Comparison of ENCODE assay signal across 31 cellular contexts in genomic region chr12:116626153-116626552, GRCh38.
A peak's percentile ranks its signal among the peaks of the same experiment; 100 is the strongest.
DNase-seq lines count a peak whose midpoint lies in the region; ATAC-seq, FAIRE-seq and TF ChIP-seq lines count a peak whose summit lies in the region.
"Had no signal": no experiment of that assay in that cellular context is flagged by ENCODE, and none has a peak within 500 bp of the region (broad histone marks: within the 10 kb centered on the region; RNA-seq: fewer than 3 reads in every experiment).

No MANE protein-coding gene starts in this region.

- H2AFZ ChIP-seq in K562 (ENCODE audit: low read depth, low read length): peak overlapping the region; percentile 55; the same call in 1 of the 2 replicates

- H3K4me3 ChIP-seq in right cardiac atrium (ENCODE audit: low read length): no peak overlapping the region
- H3K4me3 ChIP-seq in K562: no peak overlapping the region
- no peak overlapping the region for H3K4me3 ChIP-seq in H7 (ENCODE audit: insufficient read depth, low read depth, low read length)
- H3K4me3 ChIP-seq: A549; BLaER1; BLaER1 treated with 17β-estradiol and CSF1 and Interleukin-3, amounts not matched to agents 10 nM and 100 nM had no signal

- H3K9me3 ChIP-seq in right cardiac atrium (ENCODE audit: control insufficient read depth, low read length) (no peaks in the 10 kb centered on the region), K562 (replicated peaks; ENCODE audit: control insufficient read depth, insufficient read depth, low read depth, low read length) (peaks cover 2% of the 10 kb centered on the region)

- DNase-seq in cardiac septum (ENCODE audit: low spot score) (peak; percentile 56), right cardiac atrium (no peak), K562 (ENCODE audit: extremely low read depth in 1 of 4, low spot score in 3 of 4) (peak in 1 of 4 experiments; percentile 33), H7 (no peak)
- DNase-seq: 8988T; ACHN; AML-193; BE2C; C1 segment of cervical spinal cord; Caco-2; Calu3; CD4-positive, alpha-beta memory T cell; CD4-positive, alpha-beta T cell; CD4-positive, CD25-positive, alpha-beta regulatory T cell; CD8-positive, alpha-beta memory T cell; CD8-positive, alpha-beta T cell; COR-L47; DMS 273 treated with DMSO at 0.1 percent for 48 hours; DMS153; DMS53; DMS79; DMS79 treated with DMSO at 0.1 percent for 48 hours; DND-41; EL had no signal

- TF ChIP-seq CTCF in K562 (IDR thresholded peaks at IDR 0.05 in 2 of 3, conservative IDR thresholded peaks at IDR 0.05 in 1 of 3; ENCODE audit: insufficient read depth in 2 of 3, low read depth in 1 of 3, low read length in 3 of 3): no peak

- no peak for ATAC-seq in right cardiac atrium
- ATAC-seq in K562: no peak
- ATAC-seq: A549; CD8-positive, alpha-beta T cell had no signal

- TF ChIP-seq POLR2A in K562 (conservative IDR thresholded peaks at IDR 0.05): no peak

- in situ Hi-C loops in K562 (cut with MboI): no loop called here

- BruUV-seq in K562 (replicated peaks; lab: Mats Ljungman, UMichigan): no TSS peak

- 93% methylated on average over 5 of the region's 5 CpGs for WGBS in right cardiac atrium
- WGBS in K562 (ENCODE audit: insufficient coverage, low coverage, missing lambda C conversion rate): 14% methylated on average over 5 of the region's 5 CpGs

- no peak overlapping the region for H3K4me2 ChIP-seq in K562 (ENCODE audit: insufficient read depth, low read length)
- H3K4me2 ChIP-seq: A549; BLaER1; BLaER1 treated with 17β-estradiol and CSF1 and Interleukin-3, amounts not matched to agents 10 nM and 100 nM had no signal

- no peaks in the 10 kb centered on the region for H3K79me2 ChIP-seq in K562 (ENCODE audit: control insufficient read depth, insufficient read depth, low read length)

- no peaks in the 10 kb centered on the region for H4K20me1 ChIP-seq in K562 (replicated peaks; ENCODE audit: control insufficient read depth, insufficient read depth, low read length)
- H4K20me1 ChIP-seq: BLaER1; BLaER1 treated with 17β-estradiol and CSF1 and Interleukin-3, amounts not matched to agents 10 nM and 100 nM had no signal

- H3K4me1 ChIP-seq in right cardiac atrium (ENCODE audit: control insufficient read depth, insufficient read depth, low read length) (no peaks in the 10 kb centered on the region), K562 (replicated peaks in 1 of 2; ENCODE audit: control insufficient read depth in 2 of 2, insufficient read depth in 2 of 2, low read length in 2 of 2) (peaks cover 0 to 3% of the 10 kb centered on the region in 2 experiments; a peak in 3 of 5 replicates)
- H3K4me1 ChIP-seq: BE2C had no signal

- TF ChIP-seq EP300 in K562 (IDR thresholded peaks at IDR 0.05; ENCODE audit: low read length): no peak

- no peak for FAIRE-seq in K562 (lab: Jason Lieb, UNC)
- FAIRE-seq: A204.1, A549, D721Med had no signal

- H3K9me1 ChIP-seq in K562 (ENCODE audit: control insufficient read depth, insufficient read depth, low read length): no peaks in the 10 kb centered on the region

- TF ChIP-seq RAD21 in K562 (CRISPR knock-in tag; conservative IDR thresholded peaks at IDR 0.05 in 1 of 2, IDR thresholded peaks at IDR 0.05 in 1 of 2): no peak

- intact Hi-C loops in cardiac septum (cut with DNase I) (no loop called here), right cardiac atrium (cut with DNase I) (no loop called here), K562 (cut with micrococcal nuclease) (no loop called here)

- H3K36me3 ChIP-seq in K562 (ENCODE audit: control insufficient read depth, insufficient read depth, low read length) (no peaks in the 10 kb centered on the region), H7 (replicated peaks; ENCODE audit: control insufficient read depth, insufficient read depth, low read length) (no peaks in the 10 kb centered on the region)
- H3K36me3 ChIP-seq: BE2C, BLaER1 had no signal

- H3K27me3 ChIP-seq in right cardiac atrium (ENCODE audit: control insufficient read depth, insufficient read depth) (no peaks in the 10 kb centered on the region), K562 (ENCODE audit: control insufficient read depth in 2 of 2, insufficient read depth in 2 of 2, low read length in 2 of 2) (peaks cover 7 to 11% of the 10 kb centered on the region in 2 experiments; a peak in 4 of 5 replicates), H7 (ENCODE audit: control insufficient read depth, insufficient read depth, low read length) (no peaks in the 10 kb centered on the region)
- H3K27me3 ChIP-seq: BE2C; BLaER1; BLaER1 treated with 17β-estradiol and CSF1 and Interleukin-3, amounts not matched to agents 10 nM and 100 nM had no signal

- POLR2A ChIA-PET in K562 (lab: Yijun Ruan, JAX): interaction anchor here (0.7 to 1.6 kb wide), 2 partner anchors 11 to 137 kb away, joined by 3 read pairs; no protein-coding TSS in a partner anchor

- H3K27ac ChIP-seq in right cardiac atrium (ENCODE audit: low read length) (no peak overlapping the region), K562 (ENCODE audit: extremely low read depth, low read depth, low read length) (no peak overlapping the region)
- H3K27ac ChIP-seq: 22Rv1; A549; BLaER1; BLaER1 treated with 17β-estradiol and CSF1 and Interleukin-3, amounts not matched to agents 10 nM and 100 nM; C4-2B had no signal

- CTCF ChIA-PET in K562 (lab: Yijun Ruan, JAX; ENCODE audit: low intra/inter-chr PET ratio): no interaction called here

- no peak overlapping the region for H3K9ac ChIP-seq in K562 (ENCODE audit: insufficient read depth in 1 of 2, low read depth in 2 of 2, low read length in 2 of 2)
- H3K9ac ChIP-seq: BLaER1; BLaER1 treated with 17β-estradiol and CSF1 and Interleukin-3, amounts not matched to agents 10 nM and 100 nM had no signal

TF ChIP-seq in K562, 482 proteins besides CTCF, POLR2A, EP300 and RAD21:
- no peak for TF ChIP-seq RUNX1 (IDR thresholded peaks at IDR 0.05; ENCODE audit: low read depth)
- TF ChIP-seq ZNF316 (IDR thresholded peaks at IDR 0.05): peak; percentile 68
- peak; percentile 57; the same call in 1 of the 2 replicates for TF ChIP-seq C11orf30 (IDR thresholded peaks at IDR 0.05; ENCODE audit: low read depth)
- no peak for TF ChIP-seq ZC3H11A (IDR thresholded peaks at IDR 0.05; ENCODE audit: low read depth, low read length)
- no peak for TF ChIP-seq RB1 (IDR thresholded peaks at IDR 0.05; ENCODE audit: low read depth)
- peak; percentile 41; the same call in 1 of the 2 replicates for TF ChIP-seq MAFG (tag; conservative IDR thresholded peaks at IDR 0.05)
- TF ChIP-seq SAFB2 (IDR thresholded peaks at IDR 0.05; ENCODE audit: borderline replicate concordance, low read depth, low read length, severe bottlenecking): no peak
- peak; percentile 43; the same call in 1 of the 2 replicates for TF ChIP-seq NFE2 (IDR thresholded peaks at IDR 0.05; ENCODE audit: low read depth)
- TF ChIP-seq IRF2 (CRISPR knock-in tag; IDR thresholded peaks at IDR 0.05): no peak
TF ChIP-seq in K562: peak in this region for 4.
